25 cellular contexts compared by ENCODE assay signal in the genomic region with DNA sequence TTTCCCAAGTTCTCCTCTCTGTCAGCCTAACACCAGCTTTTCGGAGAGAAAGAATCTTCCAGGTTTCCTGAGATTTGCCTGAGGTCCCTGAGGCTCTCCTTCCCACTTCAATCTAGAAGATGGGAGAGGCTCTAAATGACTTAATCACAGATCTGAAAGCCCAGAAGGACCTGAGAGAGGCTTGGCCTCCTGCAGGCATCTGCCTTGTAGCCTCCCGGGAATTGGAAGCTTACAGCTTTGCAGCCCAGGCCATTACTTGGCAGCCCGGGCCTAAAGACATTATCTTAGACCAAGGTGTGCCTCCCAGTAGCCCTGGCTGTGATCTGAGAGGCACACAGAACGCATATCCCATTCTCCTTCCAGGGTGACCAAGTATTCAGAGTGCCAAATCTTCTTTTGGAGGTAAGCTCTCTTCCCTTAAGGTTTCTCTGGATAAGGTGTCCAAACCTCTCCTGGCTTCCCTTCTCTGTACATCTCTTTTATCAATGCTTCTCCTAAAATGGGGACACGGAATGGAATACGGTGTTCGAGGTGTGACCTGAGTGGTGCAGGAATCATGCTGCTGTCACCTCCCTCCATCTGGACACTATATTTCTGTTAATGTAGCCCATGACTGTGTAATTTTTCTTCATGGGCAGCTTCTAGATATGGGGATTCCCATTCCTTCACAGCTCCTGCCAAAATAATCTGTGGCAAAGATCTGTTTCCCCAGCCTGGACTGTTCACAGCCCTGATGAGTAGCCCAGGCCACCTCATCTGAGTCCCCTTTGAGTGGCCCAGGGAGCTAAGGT.
"Had no signal": no experiment of that assay in that cellular context is flagged by ENCODE, and none has a peak within 500 bp of the region (broad histone marks: within the 10 kb centered on the region; RNA-seq: fewer than 3 reads in every experiment).

No MANE protein-coding gene starts in this region.

- H3K27ac ChIP-seq: adrenal gland, ascending aorta, brain microvascular endothelial cell, coronary artery, left ventricle myocardium inferior, transverse colon, vagina, VCaP had no signal

- ATAC-seq: activated CD8-positive, alpha-beta memory T cell treated with anti-CD3 and anti-CD28 coated beads, Interleukin-2, amount 10 ng/mL, durations not matched to agents 7 days and 5 days; activated CD8-positive, alpha-beta T cell treated with anti-CD3 and anti-CD28 coated beads for 36 hours; activated naive CD4-positive, alpha-beta T cell treated with anti-CD3 and anti-CD28 coated beads, Interleukin-2, amount 50 U/mL, for 72 hours; naive thymus-derived CD8-positive, alpha-beta T cell; T-cell had no signal

- H3K4me3 Mint-ChIP-seq: activated CD4-positive, alpha-beta T cell treated with anti-CD3 and anti-CD28 coated beads, Interleukin-2, amount 10 ng/mL, durations not matched to agents 7 days and 5 days; activated CD8-positive, alpha-beta memory T cell treated with anti-CD3 and anti-CD28 coated beads, Interleukin-2, amount 10 ng/mL, durations not matched to agents 7 days and 5 days; activated CD8-positive, alpha-beta T cell treated with anti-CD3 and anti-CD28 coated beads for 36 hours; activated T-helper 1 cell treated with anti-CD3 and anti-CD28 coated beads, Interleukin-12 subunit alpha, Interleukin-12 subunit beta, Interleukin-2, Interleukin-4 antibody, amounts not matched to agents 30 ng/mL and 10 ng/mL and 1 ng/mL, durations not matched to agents 14 hours and 24 hours and 36 hours; endodermal cell; immature natural killer cell; mesothelial cell of epicardium; naive thymus-derived CD8-positive, alpha-beta T cell; T-cell; T-helper 2 cell treated with Interferon-gamma antibody and Interleukin-4, amounts not matched to agents 5 μg/mL and 100 μg/mL, for 36 hours had no signal

- H3K27me3 ChIP-seq: adrenal gland, ascending aorta, brain microvascular endothelial cell, transverse colon, vagina had no signal

- H3K4me1 ChIP-seq: adrenal gland, ascending aorta, transverse colon, vagina had no signal

- H3K27ac Mint-ChIP-seq: activated CD4-positive, alpha-beta T cell treated with anti-CD3 and anti-CD28 coated beads, Interleukin-2, amount 10 ng/mL, durations not matched to agents 7 days and 5 days; activated CD8-positive, alpha-beta memory T cell treated with anti-CD3 and anti-CD28 coated beads, Interleukin-2, amount 10 ng/mL, durations not matched to agents 7 days and 5 days; activated CD8-positive, alpha-beta T cell treated with anti-CD3 and anti-CD28 coated beads for 36 hours; activated T-helper 1 cell treated with anti-CD3 and anti-CD28 coated beads, Interleukin-12 subunit alpha, Interleukin-12 subunit beta, Interleukin-2, Interleukin-4 antibody, amounts not matched to agents 30 ng/mL and 10 ng/mL and 1 ng/mL, durations not matched to agents 14 hours and 24 hours and 36 hours; endodermal cell; immature natural killer cell; mesothelial cell of epicardium; naive thymus-derived CD8-positive, alpha-beta T cell; progenitor cell of endocrine pancreas; T-cell; T-helper 2 cell treated with Interferon-gamma antibody and Interleukin-4, amounts not matched to agents 5 μg/mL and 100 μg/mL, for 36 hours had no signal

- H3K36me3 Mint-ChIP-seq: activated CD8-positive, alpha-beta memory T cell treated with anti-CD3 and anti-CD28 coated beads, Interleukin-2, amount 10 ng/mL, durations not matched to agents 7 days and 5 days; activated naive CD4-positive, alpha-beta T cell treated with anti-CD3 and anti-CD28 coated beads, Interleukin-2, amount 50 U/mL, for 72 hours; immature natural killer cell; naive thymus-derived CD8-positive, alpha-beta T cell; T-cell had no signal

- H3K4me3 ChIP-seq: adrenal gland, ascending aorta, coronary artery, left ventricle myocardium inferior, transverse colon, vagina had no signal

- H3K36me3 ChIP-seq: adrenal gland, transverse colon, vagina had no signal

- H3K27me3 Mint-ChIP-seq: progenitor cell of endocrine pancreas, T-cell had no signal

- H3K9me3 Mint-ChIP-seq: activated CD4-positive, alpha-beta T cell treated with anti-CD3 and anti-CD28 coated beads, Interleukin-2, amount 10 ng/mL, durations not matched to agents 7 days and 5 days; activated CD8-positive, alpha-beta T cell treated with anti-CD3 and anti-CD28 coated beads for 36 hours; activated naive CD4-positive, alpha-beta T cell treated with anti-CD3 and anti-CD28 coated beads, Interleukin-2, amount 50 U/mL, for 72 hours; activated T-helper 1 cell treated with anti-CD3 and anti-CD28 coated beads, Interleukin-12 subunit alpha, Interleukin-12 subunit beta, Interleukin-2, Interleukin-4 antibody, amounts not matched to agents 30 ng/mL and 10 ng/mL and 1 ng/mL, durations not matched to agents 14 hours and 24 hours and 36 hours; endodermal cell; T-helper 2 cell treated with Interferon-gamma antibody and Interleukin-4, amounts not matched to agents 5 μg/mL and 100 μg/mL, for 36 hours had no signal

- DNase-seq: activated CD4-positive, alpha-beta T cell treated with anti-CD3 and anti-CD28 coated beads, Interleukin-2, amount 10 ng/mL, durations not matched to agents 7 days and 5 days; activated CD4-positive, CD25-positive, alpha-beta regulatory T cell treated with anti-CD3 and anti-CD28 coated beads, Interleukin-2, amount 50 U/mL, for 72 hours; activated CD8-positive, alpha-beta memory T cell treated with anti-CD3 and anti-CD28 coated beads, Interleukin-2, amount 10 ng/mL, durations not matched to agents 7 days and 5 days; activated CD8-positive, alpha-beta T cell treated with anti-CD3 and anti-CD28 coated beads for 36 hours; adrenal gland; brain microvascular endothelial cell; endodermal cell; foreskin fibroblast; immature natural killer cell; left ventricle myocardium inferior; naive thymus-derived CD8-positive, alpha-beta T cell; stimulated activated CD4-positive, alpha-beta T cell treated with anti-CD3 and anti-CD28 coated beads, Interleukin-12 subunit alpha, Interleukin-12 subunit beta, amount 100 ng/mL, for 4 hours; stimulated activated CD4-positive, alpha-beta T cell treated with anti-CD3 and anti-CD28 coated beads, Interleukin-4, amount 100 ng/mL, for 4 hours; stimulated activated naive CD8-positive, alpha-beta T cell treated with anti-CD3 and anti-CD28 coated beads, Interleukin-15, Interleukin-2, amounts not matched to agents 100 U/mL and 50 U/mL, for 24 hours; T-cell; transverse colon had no signal

- H3K4me1 Mint-ChIP-seq: activated CD4-positive, alpha-beta T cell treated with anti-CD3 and anti-CD28 coated beads, Interleukin-2, amount 10 ng/mL, durations not matched to agents 7 days and 5 days; endodermal cell; immature natural killer cell; naive thymus-derived CD8-positive, alpha-beta T cell; T-cell had no signal

- H3K9me3 ChIP-seq: adrenal gland, transverse colon, vagina had no signal
